ENCODE assay signal across 8 cellular contexts in genomic region chr7:101814081-101814995, GRCh38. TPM values are rescaled to one million over a fixed set of nuclear protein-coding genes. Genes with fewer than 3 reads are reported as not detected.
DNase-seq lines count a peak whose midpoint lies in the region; ATAC-seq and TF ChIP-seq lines count a peak whose summit lies in the region.

No MANE protein-coding gene starts in this region.

- POLR2A ChIA-PET in activated CD8-positive, alpha-beta T cell treated with anti-CD3 and anti-CD28 coated beads, Interleukin-2, amount 10 ng/mL, durations not matched to agents 7 days and 5 days (lab: Charles Lee), result interaction anchor here (1.1 to 1.2 kb wide), 2 partner anchors 71 to 125 kb away, joined by 3 to 7 read pairs; no protein-coding TSS in a partner anchor

- no peak overlapping the region for H3K27ac ChIP-seq in endodermal cell (ENCODE audit: low read depth, low read length)
- no peak overlapping the region for H3K27ac ChIP-seq in mesenchymal stem cell (ENCODE audit: low read length, poor library complexity, severe bottlenecking)

- no peak overlapping the region for H2AK5ac ChIP-seq in mesenchymal stem cell (ENCODE audit: low read length, severe bottlenecking)

- H3K9ac ChIP-seq in endodermal cell (ENCODE audit: extremely low read depth, low read length, poor library complexity, severe bottlenecking) (peak overlapping the region; percentile 47), mesenchymal stem cell (ENCODE audit: low read length) (peak overlapping the region; percentile 74)

- peak overlapping the region in 6 of 7 donors; percentile 30 to 81 (median 62) for H3K27ac Mint-ChIP-seq in CD14-positive monocyte
- peak overlapping the region; percentile 23 for H3K27ac Mint-ChIP-seq in activated CD8-positive, alpha-beta T cell treated with anti-CD3 and anti-CD28 coated beads, Interleukin-2, amount 10 ng/mL, durations not matched to agents 7 days and 5 days
- H3K27ac Mint-ChIP-seq in endodermal cell, result no peak overlapping the region

- CTCF ChIA-PET in activated CD8-positive, alpha-beta T cell treated with anti-CD3 and anti-CD28 coated beads, Interleukin-2, amount 10 ng/mL, durations not matched to agents 7 days and 5 days (lab: Charles Lee), result interaction anchor here (0.6 to 1.6 kb wide), 14 partner anchors 9 to 140 kb away, joined by 3 to 30 read pairs (median 4); no protein-coding TSS in a partner anchor

- no peak overlapping the region for H2BK120ac ChIP-seq in mesenchymal stem cell (ENCODE audit: low read depth, low read length)

- no peak overlapping the region for H3K23ac ChIP-seq in mesenchymal stem cell (ENCODE audit: low read length in 2 of 2)

- H3K4me3 Mint-ChIP-seq in CD14-positive monocyte, result peak overlapping the region; percentile 83 to 88
- H3K4me3 Mint-ChIP-seq in activated CD8-positive, alpha-beta T cell treated with anti-CD3 and anti-CD28 coated beads, Interleukin-2, amount 10 ng/mL, durations not matched to agents 7 days and 5 days, result peak overlapping the region; percentile 63
- peak overlapping the region; percentile 57 for H3K4me3 Mint-ChIP-seq in endodermal cell

- TF ChIP-seq CTCF in CD14-positive monocyte (IDR thresholded peaks at IDR 0.05), result peak; percentile 73
- TF ChIP-seq CTCF in endodermal cell (conservative IDR thresholded peaks at IDR 0.05), result peak; percentile 73

- H3K4me1 Mint-ChIP-seq in CD14-positive monocyte (peaks cover 22% of the 10 kb centered on the region), endodermal cell (peaks cover 16% of the 10 kb centered on the region)
- H3K4me1 Mint-ChIP-seq in activated CD8-positive, alpha-beta T cell treated with anti-CD3 and anti-CD28 coated beads, Interleukin-2, amount 10 ng/mL, durations not matched to agents 7 days and 5 days (ENCODE audit: low read depth), result peaks cover 20% of the 10 kb centered on the region

- H3K36me3 Mint-ChIP-seq in CD14-positive monocyte (no peaks in the 10 kb centered on the region), endodermal cell (ENCODE audit: low read depth) (no peaks in the 10 kb centered on the region)
- peaks cover 2% of the 10 kb centered on the region for H3K36me3 Mint-ChIP-seq in activated CD8-positive, alpha-beta T cell treated with anti-CD3 and anti-CD28 coated beads, Interleukin-2, amount 10 ng/mL, durations not matched to agents 7 days and 5 days (ENCODE audit: low read depth)

- DNase-seq in CD14-positive monocyte (ENCODE audit: low spot score) (peak; percentile 62), NCI-H345 treated with DMSO at 0.1 percent for 48 hours (lab: John Stamatoyannopoulos, UW; ENCODE audit: unreplicated experiment) (peak; percentile 19), endodermal cell (peak; percentile 83), mesenchymal stem cell (peak; percentile 68)
- DNase-seq in activated CD8-positive, alpha-beta T cell treated with anti-CD3 and anti-CD28 coated beads, Interleukin-2, amount 10 ng/mL, durations not matched to agents 7 days and 5 days, result peak; percentile 58
- DNase-seq in stimulated activated CD8-positive, alpha-beta memory T cell treated with anti-CD3 and anti-CD28 coated beads, Interleukin-15, amount 100 ng/mL, for 48 hours (ENCODE audit: low read depth in 2 of 2), result peak; percentile 47 to 51

- H3K4me1 ChIP-seq in endodermal cell (ENCODE audit: control insufficient read depth, insufficient read depth, low read length) (peaks cover 6% of the 10 kb centered on the region), mesenchymal stem cell (ENCODE audit: control insufficient read depth, insufficient read depth, low read depth, low read length) (peaks cover 13% of the 10 kb centered on the region)

- H3K27me3 Mint-ChIP-seq in CD14-positive monocyte (ENCODE audit: low read depth in 3 of 3) (peaks cover 0 to 3% (median 2%) of the 10 kb centered on the region in 3 donors), endodermal cell (ENCODE audit: insufficient read depth) (peaks cover 6% of the 10 kb centered on the region)
- peaks cover 12% of the 10 kb centered on the region for H3K27me3 Mint-ChIP-seq in activated CD8-positive, alpha-beta T cell treated with anti-CD3 and anti-CD28 coated beads, Interleukin-2, amount 10 ng/mL, durations not matched to agents 7 days and 5 days (ENCODE audit: low read depth)

- H3K9me3 ChIP-seq in endodermal cell (ENCODE audit: control insufficient read depth, low read length) (no peaks in the 10 kb centered on the region), mesenchymal stem cell (ENCODE audit: control insufficient read depth, low read length) (no peaks in the 10 kb centered on the region)

- peak overlapping the region; percentile 80 for H4K8ac ChIP-seq in mesenchymal stem cell (ENCODE audit: low read length)

- H3K9me3 Mint-ChIP-seq in CD14-positive monocyte (no peaks in the 10 kb centered on the region), endodermal cell (no peaks in the 10 kb centered on the region)
- H3K9me3 Mint-ChIP-seq in activated CD8-positive, alpha-beta T cell treated with anti-CD3 and anti-CD28 coated beads, Interleukin-2, amount 10 ng/mL, durations not matched to agents 7 days and 5 days (ENCODE audit: insufficient read depth), result no peaks in the 10 kb centered on the region

- H3K4me3 ChIP-seq in endodermal cell (ENCODE audit: low read length), result peak overlapping the region; percentile 85
- peak overlapping the region; percentile 33 to 86 for H3K4me3 ChIP-seq in mesenchymal stem cell (ENCODE audit: insufficient read depth in 1 of 2, low read depth in 1 of 2, low read length in 2 of 2)

- H3K36me3 ChIP-seq in endodermal cell (ENCODE audit: control insufficient read depth, insufficient read depth, low read length) (no peaks in the 10 kb centered on the region), mesenchymal stem cell (ENCODE audit: control insufficient read depth in 1 of 2, insufficient read depth in 2 of 2, low read depth in 1 of 2, low read length in 2 of 2) (no peaks in the 10 kb centered on the region)

- intact Hi-C loops in CD14-positive monocyte (cut with micrococcal nuclease), result loop anchor here (1.0 to 5.0 kb wide), 5 partner anchors 72 to 212 kb away; no protein-coding TSS in a partner anchor

- no peak overlapping the region for H3K4ac ChIP-seq in mesenchymal stem cell (ENCODE audit: low read depth in 1 of 2, low read length in 2 of 2)

- peak overlapping the region; percentile 99 for H2AFZ ChIP-seq in mesenchymal stem cell (ENCODE audit: low read depth, low read length)

- peak overlapping the region in 1 of 2 experiments; percentile 99 for H3K18ac ChIP-seq in mesenchymal stem cell (ENCODE audit: low read depth in 1 of 2, low read length in 2 of 2)

- H2BK12ac ChIP-seq in mesenchymal stem cell (ENCODE audit: low read length in 2 of 2), result no peak overlapping the region

- peak overlapping the region; percentile 46 for H4K91ac ChIP-seq in mesenchymal stem cell (ENCODE audit: low read length)

- no peak overlapping the region for H3K14ac ChIP-seq in mesenchymal stem cell (ENCODE audit: low read length in 2 of 2)

- H3K27me3 ChIP-seq in endodermal cell (ENCODE audit: control insufficient read depth, insufficient read depth, low read length, poor library complexity, severe bottlenecking) (peaks cover 17% of the 10 kb centered on the region), mesenchymal stem cell (ENCODE audit: control insufficient read depth in 1 of 2, insufficient read depth in 1 of 2, low read length in 2 of 2) (no peaks in the 10 kb centered on the region)

- peak overlapping the region; percentile 99 for H3K4me2 ChIP-seq in mesenchymal stem cell (ENCODE audit: low read length, poor library complexity, severe bottlenecking)

- no peak overlapping the region for H2BK15ac ChIP-seq in mesenchymal stem cell (ENCODE audit: low read depth, poor library complexity, severe bottlenecking)

- ATAC-seq in GM21723 (IDR thresholded peaks at IDR 0.05; ENCODE audit: unreplicated experiment) (peak; percentile 40), GM18520 (IDR thresholded peaks at IDR 0.05; ENCODE audit: unreplicated experiment) (no peak)
- ATAC-seq in activated CD8-positive, alpha-beta T cell treated with anti-CD3 and anti-CD28 coated beads, Interleukin-2, amount 10 ng/mL, durations not matched to agents 7 days and 5 days, result peak; percentile 62

- no peak overlapping the region for H2BK5ac ChIP-seq in mesenchymal stem cell (ENCODE audit: low read depth, low read length, poor library complexity, severe bottlenecking)

- WGBS in endodermal cell (ENCODE audit: insufficient coverage in 1 of 2, insufficient read length in 1 of 2), 2 experiments, result 2 to 4% methylated on average over 26 to 72 of the region's 74 CpGs
- under 1% methylated on average over 51 of the region's 74 CpGs for WGBS in mesenchymal stem cell

- H3K79me1 ChIP-seq in mesenchymal stem cell (replicated peaks; ENCODE audit: low read length, poor library complexity, severe bottlenecking), result peaks cover 8% of the 10 kb centered on the region

RNA-seq across cellular contexts. Expression of gene CUX1, which starts 3.1 kb away (rescaled TPM):
- 10 to 100 TPM; 17.6 to 28.0 TPM for polyA plus RNA-seq in CD14-positive monocyte
- 10 to 100 TPM; 30.7 to 31.2 TPM for total RNA-seq in activated CD8-positive, alpha-beta T cell treated with anti-CD3 and anti-CD28 coated beads, Interleukin-2, amount 10 ng/mL, durations not matched to agents 7 days and 5 days
- 100 to 1,000 TPM in 1 of 2 donors, 10 to 100 TPM in 1; 85.1 to 108 TPM for total RNA-seq in endodermal cell
- 49.5 TPM for polyA plus RNA-seq in endodermal cell (2013, experiment 1 of 2)
- 50.8 TPM for polyA plus RNA-seq in endodermal cell (2013, experiment 2 of 2)
- 62.6 TPM for polyA plus RNA-seq in mesenchymal stem cell (2013, experiment 1 of 2)
- polyA plus RNA-seq in mesenchymal stem cell (2013, experiment 2 of 2), result 60.3 TPM

Comparison
In these comparisons a context has a peak if more than half of its experiments do, and no peak if none do; other contexts are left out.
1. DNase-seq: peak in every context shown above with its lines; median percentile 83 in endodermal cell; 68 in mesenchymal stem cell; 62 in CD14-positive monocyte; 58 in activated CD8-positive, alpha-beta T cell treated with anti-CD3 and anti-CD28 coated beads, Interleukin-2, amount 10 ng/mL, durations not matched to agents 7 days and 5 days; 49 in stimulated activated CD8-positive, alpha-beta memory T cell treated with anti-CD3 and anti-CD28 coated beads, Interleukin-15, amount 100 ng/mL, for 48 hours; 19 in NCI-H345 treated with DMSO at 0.1 percent for 48 hours.